2 cellular contexts compared by ENCODE assay signal in genomic region chr1:240802271-240802670, GRCh38.
TF ChIP-seq lines count a peak whose summit lies in the region.

No MANE protein-coding gene starts in this region.

TF ChIP-seq in SK-N-SH, 30 proteins besides CTCF, POLR2A, EP300 and RAD21 (continued from another document):
- TF ChIP-seq REST (IDR thresholded peaks at IDR 0.05; ENCODE audit: low read depth, low read length), result no peak
- TF ChIP-seq RCOR1 (IDR thresholded peaks at IDR 0.05; ENCODE audit: low read length), result no peak
- TF ChIP-seq ELF1 (IDR thresholded peaks at IDR 0.05), result no peak
- TF ChIP-seq TEAD4 (IDR thresholded peaks at IDR 0.05; ENCODE audit: borderline replicate concordance, insufficient read depth), result no peak
- no peak for TF ChIP-seq FOXJ3 (CRISPR knock-in tag; IDR thresholded peaks at IDR 0.05)
- no peak for TF ChIP-seq TCF12 (IDR thresholded peaks at IDR 0.05)
- no peak for TF ChIP-seq POLR2AphosphoS5 (IDR thresholded peaks at IDR 0.05; ENCODE audit: low read depth, low read length)
- no peak for TF ChIP-seq FOXM1 (IDR thresholded peaks at IDR 0.05; ENCODE audit: low read depth)
- TF ChIP-seq TAF1 (IDR thresholded peaks at IDR 0.05; ENCODE audit: borderline replicate concordance, low read depth, low read length), result no peak
- TF ChIP-seq MEF2A (IDR thresholded peaks at IDR 0.05; ENCODE audit: borderline replicate concordance, low read depth), result no peak
- TF ChIP-seq ZBTB33 (IDR thresholded peaks at IDR 0.05; ENCODE audit: borderline replicate concordance, low read depth), result no peak
- no peak for TF ChIP-seq FOSL2 (IDR thresholded peaks at IDR 0.05; ENCODE audit: borderline replicate concordance, low read depth)
- no peak for TF ChIP-seq SMC3 (IDR thresholded peaks at IDR 0.05; ENCODE audit: low read depth, low read length)
- no peak for TF ChIP-seq MXI1 (IDR thresholded peaks at IDR 0.05; ENCODE audit: low read depth, low read length)
- TF ChIP-seq, protein P1, sequence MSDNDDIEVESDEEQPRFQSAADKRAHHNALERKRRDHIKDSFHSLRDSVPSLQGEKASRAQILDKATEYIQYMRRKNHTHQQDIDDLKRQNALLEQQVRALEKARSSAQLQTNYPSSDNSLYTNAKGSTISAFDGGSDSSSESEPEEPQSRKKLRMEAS (IDR thresholded peaks at IDR 0.05; ENCODE audit: low read depth), result no peak
- TF ChIP-seq NRF1 (IDR thresholded peaks at IDR 0.05; ENCODE audit: low read depth, low read length), result no peak

TF ChIP-seq in SK-N-SH treated with all-trans-retinoic acid at 6 μM for 48 hours, 23 proteins besides CTCF, POLR2A, EP300 and RAD21 (continued from another document):
- no peak for TF ChIP-seq TSHZ2 (CRISPR knock-in tag; IDR thresholded peaks at IDR 0.05)
- no peak for TF ChIP-seq ZNF8 (CRISPR knock-in tag; IDR thresholded peaks at IDR 0.05)
- TF ChIP-seq POU6F1 (CRISPR knock-in tag; IDR thresholded peaks at IDR 0.05; ENCODE audit: borderline replicate concordance, low read depth), result no peak
- TF ChIP-seq CSDC2 (CRISPR knock-in tag; IDR thresholded peaks at IDR 0.05), result no peak
- no peak for TF ChIP-seq ISL1 (CRISPR knock-in tag; IDR thresholded peaks at IDR 0.05)
